Comparison of ENCODE assay signal across 25 cellular contexts in the genomic region with DNA sequence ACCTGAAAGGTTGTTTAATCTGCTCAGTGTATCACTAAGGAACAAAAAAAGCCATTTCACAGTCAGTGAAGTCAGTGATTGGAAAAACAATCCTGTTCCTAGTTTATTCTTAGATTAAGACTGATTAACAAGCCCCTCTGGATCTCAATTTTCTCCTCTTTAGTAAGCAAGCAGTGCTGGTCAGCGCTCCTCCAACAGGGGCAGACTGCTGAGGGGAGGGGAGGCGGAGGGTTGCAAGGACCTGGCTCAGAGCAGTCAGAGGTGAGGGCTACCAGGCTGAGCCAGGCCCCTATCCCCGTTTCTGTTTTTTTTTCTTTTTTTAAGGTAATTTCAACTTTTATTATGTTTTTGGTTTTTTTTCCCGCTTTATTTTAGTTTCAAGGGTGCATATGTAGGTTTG. TPM values are rescaled to one million over a fixed set of nuclear protein-coding genes. Genes with fewer than 3 reads are reported as not detected.
A peak's percentile ranks its signal among the peaks of the same experiment; 100 is the strongest.
DNase-seq lines count a peak whose midpoint lies in the region; ATAC-seq, FAIRE-seq and TF ChIP-seq lines count a peak whose summit lies in the region.
"Had no signal": no experiment of that assay in that cellular context is flagged by ENCODE, and none has a peak within 500 bp of the region (broad histone marks: within the 10 kb centered on the region; RNA-seq: fewer than 3 reads in every experiment).

No MANE protein-coding gene starts in this region.

- H2AFZ ChIP-seq in HepG2 (ENCODE audit: low read length): no peak overlapping the region

- no peaks in the 10 kb centered on the region for H3K9me3 ChIP-seq in HepG2 (ENCODE audit: low read length)
- H3K9me3 ChIP-seq in right lobe of liver: no peaks in the 10 kb centered on the region
- H3K9me3 ChIP-seq in CD4-positive, alpha-beta memory T cell (ENCODE audit: control insufficient read depth in 1 of 2, low read length in 2 of 2): no peaks in the 10 kb centered on the region
- H3K9me3 ChIP-seq: SJSA1 had no signal

- no peaks in the 10 kb centered on the region for H3K4me1 ChIP-seq in HepG2 (ENCODE audit: insufficient read depth, low read length)
- no peaks in the 10 kb centered on the region for H3K4me1 ChIP-seq in right lobe of liver
- H3K4me1 ChIP-seq in CD4-positive, alpha-beta memory T cell (ENCODE audit: insufficient read depth, low read length): no peaks in the 10 kb centered on the region
- H3K4me1 ChIP-seq: SJSA1 had no signal

- no peak for TF ChIP-seq RAD21 in HepG2 (CRISPR knock-in tag; IDR thresholded peaks at IDR 0.05)

- no peak for FAIRE-seq in HepG2 (lab: Jason Lieb, UNC)
- FAIRE-seq: G401.6, GM12892, RCC 7860 had no signal

- H3K36me3 Mint-ChIP-seq in HFFc6 (ENCODE audit: low read depth): no peaks in the 10 kb centered on the region
- no peaks in the 10 kb centered on the region for H3K36me3 Mint-ChIP-seq in CD4-positive, alpha-beta memory T cell

- H3K27ac Mint-ChIP-seq in HFFc6: no peak overlapping the region
- no peak overlapping the region for H3K27ac Mint-ChIP-seq in CD4-positive, alpha-beta memory T cell

- in situ Hi-C loops in HepG2 (cut with HindIII; ENCODE audit: extremely low pct_ligation_motif_present, low pct_unique_long_range_greater_than_20kb) (loop anchor here (5.0 kb wide), 2 partner anchors 299 to 524 kb away; no protein-coding TSS in a partner anchor), brain microvascular endothelial cell (cut with HindIII; ENCODE audit: low pct_ligation_motif_present, low sequenced_read_pairs) (no loop called here)

- H3K4me3 ChIP-seq in HepG2 (replicated peaks in 1 of 3; ENCODE audit: insufficient read depth in 1 of 3, low read depth in 2 of 3, low read length in 3 of 3) (no peak overlapping the region), right lobe of liver (no peak overlapping the region), brain microvascular endothelial cell (ENCODE audit: low read depth, low read length) (no peak overlapping the region)
- no peak overlapping the region for H3K4me3 ChIP-seq in CD4-positive, alpha-beta memory T cell (ENCODE audit: low read length in 2 of 2)
- H3K4me3 ChIP-seq: SJSA1 had no signal

- no peak for TF ChIP-seq EP300 in HepG2 (IDR thresholded peaks at IDR 0.05; ENCODE audit: low read depth in 2 of 2, low read length in 2 of 2)
- TF ChIP-seq EP300 in HepG2 (CRISPR knock-in tag; IDR thresholded peaks at IDR 0.05; ENCODE audit: borderline replicate concordance): no peak

- CTCF ChIA-PET in HepG2 (lab: Yijun Ruan, JAX; ENCODE audit: low intra/inter-chr PET ratio, low total read pairs): no interaction called here
- CTCF ChIA-PET in CD4-positive, alpha-beta memory T cell (lab: Charles Lee; ENCODE audit: partially characterized antibody): no interaction called here

- no peak for DNase-seq in HepG2 (ENCODE audit: low spot score)
- DNase-seq in right lobe of liver: no peak
- no peak for DNase-seq in brain microvascular endothelial cell
- peak; percentile 38 for DNase-seq in left kidney (ENCODE audit: low read depth, low spot score)
- DNase-seq in HFFc6: no peak
- no peak for DNase-seq in NCI-H69 (lab: John Stamatoyannopoulos, UW)
- DNase-seq in CD4-positive, alpha-beta memory T cell: no peak
- DNase-seq: KBM-7, MM.1S, NCI-H1048, NCI-H1417 treated with DMSO at 0.1 percent for 48 hours, NCI-H187, NCI-H2107, NCI-H446 treated with DMSO at 0.1 percent for 48 hours, NCI-H526 treated with DMSO at 0.1 percent for 48 hours, OCI-M1 had no signal

- H3K27me3 Mint-ChIP-seq in HFFc6 (ENCODE audit: insufficient read depth): no peaks in the 10 kb centered on the region; the same call in 1 of the 2 replicates
- peaks cover 15 to 16% of the 10 kb centered on the region in 2 donors for H3K27me3 Mint-ChIP-seq in CD4-positive, alpha-beta memory T cell

- ATAC-seq in HepG2 (peak; percentile 27; the same call in 1 of the 3 replicates), right lobe of liver (no peak)
- ATAC-seq: HCT116 had no signal

- WGBS in HepG2 (ENCODE audit: low lambda C conversion rate): 17% methylated on average over 4 of the region's 4 CpGs
- WGBS in right lobe of liver (ENCODE audit: insufficient coverage, low coverage, low lambda C conversion rate, missing lambda C conversion rate): 46% methylated on average over 4 of the region's 4 CpGs

- TF ChIP-seq POLR2A in HepG2 (IDR thresholded peaks at IDR 0.05; ENCODE audit: insufficient read depth in 1 of 2, low read depth in 2 of 2, low read length in 2 of 2) (no peak), right lobe of liver (IDR thresholded peaks at IDR 0.05) (no peak)

- no peak overlapping the region for H3K9ac ChIP-seq in HepG2 (ENCODE audit: insufficient read depth, low read depth, low read length)

- H3K36me3 ChIP-seq in HepG2 (replicated peaks in 1 of 2; ENCODE audit: control insufficient read depth in 1 of 2, insufficient read depth in 2 of 2, low read length in 2 of 2) (no peaks in the 10 kb centered on the region), right lobe of liver (no peaks in the 10 kb centered on the region), brain microvascular endothelial cell (replicated peaks) (no peaks in the 10 kb centered on the region)
- H3K36me3 ChIP-seq in CD4-positive, alpha-beta memory T cell (ENCODE audit: insufficient read depth, low read length): no peaks in the 10 kb centered on the region
- H3K36me3 ChIP-seq: SJSA1 had no signal

- BruUV-seq in HepG2 (replicated peaks; lab: Mats Ljungman, UMichigan): no TSS peak

- H3K9me3 Mint-ChIP-seq in HFFc6: no peaks in the 10 kb centered on the region
- H3K9me3 Mint-ChIP-seq in CD4-positive, alpha-beta memory T cell: no peaks in the 10 kb centered on the region

- POLR2A ChIA-PET in HepG2 (lab: Yijun Ruan, JAX): no interaction called here
- POLR2A ChIA-PET in CD4-positive, alpha-beta memory T cell (lab: Charles Lee; ENCODE audit: partially characterized antibody): no interaction called here

- H3K27me3 ChIP-seq in HepG2 (ENCODE audit: control insufficient read depth in 1 of 2, insufficient read depth in 2 of 2, low read length in 2 of 2) (peaks cover 0 to 4% of the 10 kb centered on the region in 2 experiments; a peak in 2 of 5 replicates), right lobe of liver (peaks cover 0 to 6% of the 10 kb centered on the region in 2 donors), brain microvascular endothelial cell (replicated peaks) (no peaks in the 10 kb centered on the region)
- peaks cover 3% of the 10 kb centered on the region for H3K27me3 ChIP-seq in CD4-positive, alpha-beta memory T cell (ENCODE audit: insufficient read depth, low read length)
- H3K27me3 ChIP-seq: SJSA1 had no signal

- peaks cover 11% of the 10 kb centered on the region for H3K4me1 Mint-ChIP-seq in HFFc6 (ENCODE audit: low read depth)
- no peaks in the 10 kb centered on the region for H3K4me1 Mint-ChIP-seq in CD4-positive, alpha-beta memory T cell

- TF ChIP-seq CTCF in HepG2 (CRISPR knock-in tag; IDR thresholded peaks at IDR 0.05) (no peak), right lobe of liver (IDR thresholded peaks at IDR 0.05) (no peak), brain microvascular endothelial cell (IDR thresholded peaks at IDR 0.05; ENCODE audit: low read depth, low read length, missing control alignments) (peak; percentile 25), HFFc6 (IDR thresholded peaks at IDR 0.05) (no peak)

- H3K79me2 ChIP-seq in HepG2 (ENCODE audit: insufficient read depth, low read length): no peaks in the 10 kb centered on the region

- H3K27ac ChIP-seq in HepG2 (ENCODE audit: extremely low read length, insufficient read depth, low read length) (no peak overlapping the region), right lobe of liver (no peak overlapping the region), brain microvascular endothelial cell (no peak overlapping the region)
- no peak overlapping the region for H3K27ac ChIP-seq in CD4-positive, alpha-beta memory T cell (ENCODE audit: low read depth, low read length)
- H3K27ac ChIP-seq: C4-2B, SJSA1 had no signal

- no peaks in the 10 kb centered on the region for H4K20me1 ChIP-seq in HepG2 (ENCODE audit: insufficient read depth, low read length)

- H3K4me3 Mint-ChIP-seq in HFFc6: no peak overlapping the region
- no peak overlapping the region for H3K4me3 Mint-ChIP-seq in CD4-positive, alpha-beta memory T cell

- intact Hi-C loops in HepG2 (cut with micrococcal nuclease; ENCODE audit: unreplicated experiment): no loop called here
- intact Hi-C loops in right lobe of liver (cut with DNase I): no loop called here
- intact Hi-C loops in CD4-positive, alpha-beta memory T cell (cut with micrococcal nuclease): no loop called here

- H3K4me2 ChIP-seq in HepG2 (ENCODE audit: low read depth, low read length): no peak overlapping the region

RNA-seq across cellular contexts. Expression of gene KCNS3, which starts 24.7 kb away (rescaled TPM):
- total RNA-seq in HepG2 (2016; rRNA removed; fragmentation: Illumina TruSeq; extraction: Trizol) (not detected in 2 replicates), right lobe of liver (1 to 10 TPM; 1.3 to 6.8 (median 2.9) TPM)
- total RNA-seq in HepG2 (2016; cell fraction: cytosol; rRNA removed; fragmentation: Illumina TruSeq; extraction: Trizol; ENCODE audit: low read depth): not detected in 2 replicates
- total RNA-seq in HepG2 (2016; cell fraction: insoluble cytoplasmic fraction; rRNA removed; fragmentation: Illumina TruSeq; extraction: Trizol): 0.09 TPM in 1 of 2 replicates, not detected in the other
- total RNA-seq in HepG2 (2016; cell fraction: membrane; rRNA removed; fragmentation: Illumina TruSeq; extraction: Trizol): not detected in 2 replicates
- not detected in 2 replicates for total RNA-seq in HepG2 (2016; cell fraction: nucleus; rRNA removed; fragmentation: Illumina TruSeq; extraction: Trizol)
- polyA plus RNA-seq in HepG2 (2011; rRNA removed): not detected in 2 replicates
- polyA plus RNA-seq in HepG2 (2011; cell fraction: cytosol; rRNA removed): not detected in 2 replicates
- not detected in 2 replicates for polyA plus RNA-seq in HepG2 (2011; cell fraction: nucleus; rRNA removed)
- polyA plus RNA-seq in HepG2 (2012): not detected in 2 replicates
- polyA plus RNA-seq in HepG2 (2016; cell fraction: cytosol; fragmentation: Illumina TruSeq; extraction: Trizol; ENCODE audit: low read depth): not detected in 2 replicates
- not detected in 2 replicates for polyA plus RNA-seq in HepG2 (2016; cell fraction: insoluble cytoplasmic fraction; fragmentation: Illumina TruSeq; extraction: Trizol; ENCODE audit: low read depth)
- polyA plus RNA-seq in HepG2 (2016; cell fraction: membrane; fragmentation: Illumina TruSeq; extraction: Trizol; ENCODE audit: low read depth): not detected in 2 replicates
- not detected in 2 replicates for polyA plus RNA-seq in HepG2 (2016; cell fraction: nucleus; fragmentation: Illumina TruSeq; extraction: Trizol; ENCODE audit: insufficient read depth, low read depth)
- polyA minus RNA-seq in HepG2 (2011; rRNA and poly(A)+ RNA removed; ENCODE audit: low replicate concordance): not detected in 2 replicates
- polyA minus RNA-seq in HepG2 (2011; cell fraction: cytosol; rRNA and poly(A)+ RNA removed): not detected in 2 replicates
- not detected in 2 replicates for polyA minus RNA-seq in HepG2 (2011; cell fraction: nucleus; rRNA and poly(A)+ RNA removed)
- 1 to 10 TPM in 4 of 6 experiments, under 1 TPM in 2; 0.83 to 2.1 (median 1.3) TPM for total RNA-seq in HFFc6 (2021; fragmentation: NEBNext Ultra II Directional; extraction: Animal tissue kit (Norgen Biotek cat#: 25700))
- not detected for total RNA-seq in CD4-positive, alpha-beta memory T cell
- not detected for polyA plus RNA-seq in CD4-positive, alpha-beta memory T cell

RNA-seq across cellular contexts. Expression of gene MSGN1, which starts 37.5 kb away (rescaled TPM):
- total RNA-seq in HepG2 (2016; rRNA removed; fragmentation: Illumina TruSeq; extraction: Trizol) (not detected in 2 replicates), right lobe of liver (not detected)
- not detected in 2 replicates for total RNA-seq in HepG2 (2016; cell fraction: cytosol; rRNA removed; fragmentation: Illumina TruSeq; extraction: Trizol; ENCODE audit: low read depth)
- not detected in 2 replicates for total RNA-seq in HepG2 (2016; cell fraction: insoluble cytoplasmic fraction; rRNA removed; fragmentation: Illumina TruSeq; extraction: Trizol)
- total RNA-seq in HepG2 (2016; cell fraction: membrane; rRNA removed; fragmentation: Illumina TruSeq; extraction: Trizol): not detected in 2 replicates
- not detected in 2 replicates for total RNA-seq in HepG2 (2016; cell fraction: nucleus; rRNA removed; fragmentation: Illumina TruSeq; extraction: Trizol)
- polyA plus RNA-seq in HepG2 (2011; rRNA removed): not detected in 2 replicates
- not detected in 2 replicates for polyA plus RNA-seq in HepG2 (2011; cell fraction: cytosol; rRNA removed)
- not detected in 2 replicates for polyA plus RNA-seq in HepG2 (2011; cell fraction: nucleus; rRNA removed)
- polyA plus RNA-seq in HepG2 (2012): not detected in 2 replicates
- polyA plus RNA-seq in HepG2 (2016; cell fraction: cytosol; fragmentation: Illumina TruSeq; extraction: Trizol; ENCODE audit: low read depth): not detected in 2 replicates
- not detected in 2 replicates for polyA plus RNA-seq in HepG2 (2016; cell fraction: insoluble cytoplasmic fraction; fragmentation: Illumina TruSeq; extraction: Trizol; ENCODE audit: low read depth)
- not detected in 2 replicates for polyA plus RNA-seq in HepG2 (2016; cell fraction: membrane; fragmentation: Illumina TruSeq; extraction: Trizol; ENCODE audit: low read depth)
- polyA plus RNA-seq in HepG2 (2016; cell fraction: nucleus; fragmentation: Illumina TruSeq; extraction: Trizol; ENCODE audit: insufficient read depth, low read depth): not detected in 2 replicates
- polyA minus RNA-seq in HepG2 (2011; rRNA and poly(A)+ RNA removed; ENCODE audit: low replicate concordance): not detected in 2 replicates
- not detected in 2 replicates for polyA minus RNA-seq in HepG2 (2011; cell fraction: cytosol; rRNA and poly(A)+ RNA removed)
- not detected in 2 replicates for polyA minus RNA-seq in HepG2 (2011; cell fraction: nucleus; rRNA and poly(A)+ RNA removed)
- total RNA-seq in HFFc6 (2021; fragmentation: NEBNext Ultra II Directional; extraction: Animal tissue kit (Norgen Biotek cat#: 25700)): not detected
- not detected for total RNA-seq in CD4-positive, alpha-beta memory T cell
- polyA plus RNA-seq in CD4-positive, alpha-beta memory T cell: not detected
- total RNA-seq: A172, Daoy, SJSA1 had no signal
- polyA plus RNA-seq: AG04450 had no signal
